In the genomic region with DNA sequence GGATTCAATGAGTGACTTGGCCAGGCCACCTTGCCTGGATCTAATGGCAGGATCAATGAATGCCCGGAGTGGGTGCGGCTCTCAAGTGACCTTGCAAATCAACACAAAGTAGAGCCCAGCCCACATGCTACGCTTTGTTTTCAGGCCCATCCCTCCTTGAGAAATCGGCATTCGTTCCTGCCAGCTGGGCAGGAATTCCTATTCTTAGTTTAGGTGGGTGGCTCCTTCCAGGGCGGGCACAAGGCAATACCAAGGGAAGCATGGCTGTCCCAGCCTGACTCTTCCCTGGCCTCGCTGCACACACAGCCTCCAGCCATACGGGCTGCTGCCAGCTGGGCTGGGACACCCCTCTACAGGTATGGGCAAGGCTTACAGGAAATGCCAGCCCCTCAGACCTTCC, we compare ENCODE assay signal across 1 cellular context.
TF ChIP-seq lines count a peak whose summit lies in the region.

No MANE protein-coding gene starts in this region.

TF ChIP-seq in IMR-90, 13 proteins besides CTCF, POLR2A, EP300 and RAD21 (continued from another document):
- TF ChIP-seq, protein P1, sequence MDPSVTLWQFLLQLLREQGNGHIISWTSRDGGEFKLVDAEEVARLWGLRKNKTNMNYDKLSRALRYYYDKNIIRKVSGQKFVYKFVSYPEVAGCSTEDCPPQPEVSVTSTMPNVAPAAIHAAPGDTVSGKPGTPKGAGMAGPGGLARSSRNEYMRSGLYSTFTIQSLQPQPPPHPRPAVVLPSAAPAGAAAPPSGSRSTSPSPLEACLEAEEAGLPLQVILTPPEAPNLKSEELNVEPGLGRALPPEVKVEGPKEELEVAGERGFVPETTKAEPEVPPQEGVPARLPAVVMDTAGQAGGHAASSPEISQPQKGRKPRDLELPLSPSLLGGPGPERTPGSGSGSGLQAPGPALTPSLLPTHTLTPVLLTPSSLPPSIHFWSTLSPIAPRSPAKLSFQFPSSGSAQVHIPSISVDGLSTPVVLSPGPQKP (IDR thresholded peaks at IDR 0.05; ENCODE audit: borderline replicate concordance, low read depth, low read length), result no peak
